In the genomic region with DNA sequence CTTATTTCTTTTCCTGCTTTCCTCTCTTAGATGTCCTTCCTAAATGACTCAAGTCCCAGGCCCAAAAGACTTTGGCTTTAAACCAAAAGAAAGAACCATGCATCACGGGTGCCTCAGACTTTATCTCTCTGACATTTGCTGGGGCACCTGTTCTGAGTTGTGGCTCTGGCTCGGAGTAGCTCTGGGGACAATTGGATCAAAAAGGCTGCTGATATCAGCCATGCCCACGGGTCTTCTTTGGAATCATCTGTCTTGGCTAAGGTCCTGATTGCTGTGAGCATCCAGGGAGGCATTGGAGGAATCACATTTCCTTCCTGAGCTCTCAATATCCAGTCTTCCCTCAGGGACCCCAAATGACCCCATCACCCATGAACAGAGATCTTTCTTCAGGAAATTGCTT, we compare ENCODE assay signal across 1 cellular context.
A peak's percentile ranks its signal among the peaks of the same experiment; 100 is the strongest.
TF ChIP-seq lines count a peak whose summit lies in the region.

No MANE protein-coding gene starts in this region.

TF ChIP-seq in SK-N-SH, 30 proteins besides CTCF, POLR2A, EP300 and RAD21 (continued from another document):
- TF ChIP-seq, protein P1, sequence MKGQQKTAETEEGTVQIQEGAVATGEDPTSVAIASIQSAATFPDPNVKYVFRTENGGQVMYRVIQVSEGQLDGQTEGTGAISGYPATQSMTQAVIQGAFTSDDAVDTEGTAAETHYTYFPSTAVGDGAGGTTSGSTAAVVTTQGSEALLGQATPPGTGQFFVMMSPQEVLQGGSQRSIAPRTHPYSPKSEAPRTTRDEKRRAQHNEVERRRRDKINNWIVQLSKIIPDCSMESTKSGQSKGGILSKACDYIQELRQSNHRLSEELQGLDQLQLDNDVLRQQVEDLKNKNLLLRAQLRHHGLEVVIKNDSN (IDR thresholded peaks at IDR 0.05; ENCODE audit: borderline replicate concordance, low read depth) = no peak
- TF ChIP-seq EZH2phosphoT487 (IDR thresholded peaks at IDR 0.05; ENCODE audit: borderline replicate concordance, low read depth) = no peak
- TF ChIP-seq RCOR1 (IDR thresholded peaks at IDR 0.05; ENCODE audit: low read length) = peak; percentile 78
- peak; percentile 8; the same call in 1 of the 2 replicates for TF ChIP-seq FOXJ3 (CRISPR knock-in tag; IDR thresholded peaks at IDR 0.05)
- TF ChIP-seq CHD2 (IDR thresholded peaks at IDR 0.05; ENCODE audit: low read length, partially characterized antibody) = peak; percentile 12
